Comparison of ENCODE assay signal across 13 cellular contexts in the genomic region with DNA sequence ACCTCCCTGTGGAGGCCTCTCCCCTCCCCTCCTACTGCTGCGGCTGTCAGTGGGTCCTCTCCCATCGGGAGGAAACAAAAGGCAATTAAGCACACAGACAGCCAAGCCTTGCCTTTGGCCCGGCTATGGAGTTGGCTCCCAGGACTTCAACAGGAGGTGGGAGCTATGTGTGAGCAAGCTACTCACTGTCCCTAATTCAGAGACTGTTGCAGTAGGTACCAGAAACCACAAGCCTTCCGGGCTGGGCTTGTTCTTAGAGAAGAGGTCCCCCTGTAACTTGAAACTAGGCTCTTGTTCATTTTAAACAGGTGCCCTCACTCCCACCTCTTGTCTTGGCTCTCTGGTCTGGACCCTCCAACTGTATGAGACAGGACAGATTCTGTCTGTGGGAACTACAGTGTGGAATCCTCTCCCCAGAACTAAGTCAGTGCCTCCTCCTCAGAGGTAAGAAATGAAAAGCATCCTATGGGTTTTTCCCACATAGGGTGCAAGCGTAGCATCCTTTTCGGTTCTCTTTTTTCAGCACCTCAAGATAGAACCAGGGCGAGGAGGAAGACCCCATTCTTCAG.
DNase-seq lines count a peak whose midpoint lies in the region; ATAC-seq and TF ChIP-seq lines count a peak whose summit lies in the region.
"Had no signal": no experiment of that assay in that cellular context is flagged by ENCODE, and none has a peak within 500 bp of the region (broad histone marks: within the 10 kb centered on the region; RNA-seq: fewer than 3 reads in every experiment).

No MANE protein-coding gene starts in this region.

- DNase-seq in activated B cell treated with CpG ODN at 0.5 μM for 24 hours (no peak), NCI-H2081 treated with DMSO at 0.1 percent for 48 hours (lab: John Stamatoyannopoulos, UW) (no peak), SW 1271 (lab: John Stamatoyannopoulos, UW) (no peak)
- no peak for DNase-seq in activated naive CD4-positive, alpha-beta T cell (lab: John Stamatoyannopoulos, UW)
- no peak for DNase-seq in activated CD4-positive, alpha-beta T cell treated with anti-CD3 and anti-CD28 coated beads, Interleukin-2, amount 50 U/mL, for 48 hours
- DNase-seq: activated T-cell treated with anti-CD3 and anti-CD28 coated beads, Interleukin-2, amount 50 U/mL, for 4 hours; NCI-H510A treated with DMSO at 0.1 percent for 48 hours; posterior cingulate gyrus; trophoblast cell had no signal

- H3K4me1 Mint-ChIP-seq in activated B cell treated with CpG ODN at 0.5 μM for 24 hours: peaks cover 29% of the 10 kb centered on the region

- peak overlapping the region; percentile 35 for H3K27ac Mint-ChIP-seq in activated B cell treated with CpG ODN at 0.5 μM for 24 hours

- no peaks in the 10 kb centered on the region for H3K36me3 Mint-ChIP-seq in activated B cell treated with CpG ODN at 0.5 μM for 24 hours (ENCODE audit: low read depth)

- H3K4me3 ChIP-seq in BLaER1 treated with 17β-estradiol and CSF1 and Interleukin-3, amounts not matched to agents 10 nM and 100 nM: no peak overlapping the region

- CTCF ChIA-PET in activated B cell treated with CpG ODN at 0.5 μM for 24 hours (lab: Charles Lee): no interaction called here

- H4K20me1 ChIP-seq in BLaER1 treated with 17β-estradiol and CSF1 and Interleukin-3, amounts not matched to agents 10 nM and 100 nM: no peaks in the 10 kb centered on the region

- H3K4me2 ChIP-seq in BLaER1 treated with 17β-estradiol and CSF1 and Interleukin-3, amounts not matched to agents 10 nM and 100 nM: peak overlapping the region in 10 of 11 experiments; percentile 11 to 72 (median 64); a peak in 18 of 22 replicates

- TF ChIP-seq CTCF in activated B cell treated with CpG ODN at 0.5 μM for 24 hours (IDR thresholded peaks at IDR 0.05): no peak

- peaks cover 1% of the 10 kb centered on the region for H3K27me3 Mint-ChIP-seq in activated B cell treated with CpG ODN at 0.5 μM for 24 hours

- peak overlapping the region; percentile 67 for H3K4me3 Mint-ChIP-seq in activated B cell treated with CpG ODN at 0.5 μM for 24 hours
- H3K4me3 Mint-ChIP-seq: activated T-cell treated with anti-CD3 and anti-CD28 coated beads, Interleukin-2, amount 50 U/mL, for 4 hours had no signal

- H3K9me3 Mint-ChIP-seq in activated B cell treated with CpG ODN at 0.5 μM for 24 hours: no peaks in the 10 kb centered on the region
- H3K9me3 Mint-ChIP-seq: activated T-cell treated with anti-CD3 and anti-CD28 coated beads, Interleukin-2, amount 50 U/mL, for 4 hours had no signal

- POLR2A ChIA-PET in activated B cell treated with CpG ODN at 0.5 μM for 24 hours (lab: Charles Lee): interaction anchor here (1.0 kb wide), 1 partner anchor 21 kb away, joined by 3 read pairs; no protein-coding TSS in a partner anchor

- H3K9ac ChIP-seq in BLaER1 treated with 17β-estradiol and CSF1 and Interleukin-3, amounts not matched to agents 10 nM and 100 nM: peak overlapping the region in 4 of 11 experiments; percentile 6 to 54 (median 36); a peak in 5 of 22 replicates

- peaks cover 0 to 4% (median 0%) of the 10 kb centered on the region in 11 experiments; a peak in 1 of 22 replicates for H3K36me3 ChIP-seq in BLaER1 treated with 17β-estradiol and CSF1 and Interleukin-3, amounts not matched to agents 10 nM and 100 nM

- H3K9me3 ChIP-seq in BLaER1 treated with 17β-estradiol and CSF1 and Interleukin-3, amounts not matched to agents 10 nM and 100 nM (replicated peaks in 1 of 11): peaks cover 0 to 47% (median 26%) of the 10 kb centered on the region in 11 experiments; a peak in 16 of 22 replicates

- no peaks in the 10 kb centered on the region for H3K27me3 ChIP-seq in BLaER1 treated with 17β-estradiol and CSF1 and Interleukin-3, amounts not matched to agents 10 nM and 100 nM

- peaks cover 7 to 47% (median 25%) of the 10 kb centered on the region in 10 experiments; a peak in 18 of 20 replicates for H3K4me1 ChIP-seq in BLaER1 treated with 17β-estradiol and CSF1 and Interleukin-3, amounts not matched to agents 10 nM and 100 nM

- ATAC-seq in GM19438 (IDR thresholded peaks at IDR 0.05; ENCODE audit: low read depth, unreplicated experiment) (peak; percentile 74), HG02885 (IDR thresholded peaks at IDR 0.05; ENCODE audit: poor library complexity, unreplicated experiment) (peak; percentile 82), activated B cell treated with CpG ODN at 0.5 μM for 24 hours (ENCODE audit: low read depth) (peak; percentile 83)
- ATAC-seq: activated T-cell treated with anti-CD3 and anti-CD28 coated beads, Interleukin-2, amount 50 U/mL, for 4 hours; left lobe of liver had no signal

- intact Hi-C loops in activated B cell treated with CpG ODN at 0.5 μM for 24 hours (cut with micrococcal nuclease): loop anchor here (2.0 kb wide), 2 partner anchors 22 to 28 kb away; no protein-coding TSS in a partner anchor

- 0 out of 22 replicates have a peak overlapping the region, but pooled peaks of 2 of the 11 experiments have one; percentile 2 to 23 for H3K27ac ChIP-seq in BLaER1 treated with 17β-estradiol and CSF1 and Interleukin-3, amounts not matched to agents 10 nM and 100 nM
